ENCODE assay signal across 21 cellular contexts in genomic region chr10:114762811-114763210, GRCh38.
"Had no signal": no experiment of that assay in that cellular context is flagged by ENCODE, and none has a peak within 500 bp of the region (broad histone marks: within the 10 kb centered on the region; RNA-seq: fewer than 3 reads in every experiment).

No MANE protein-coding gene starts in this region.

- H3K36me3 ChIP-seq: SJCRH30 had no signal

- H3K4me3 ChIP-seq: MG63, SJCRH30 had no signal

- FAIRE-seq: HTR-8/SVneo had no signal

- DNase-seq: KBM-7, MG63, NCI-H1092, NCI-H1105 treated with DMSO at 0.1 percent for 48 hours, NCI-H1417 treated with DMSO at 0.1 percent for 48 hours, NCI-H146, NCI-H1694 treated with DMSO at 0.1 percent for 48 hours, NCI-H1930, NCI-H2081, NCI-H2107, NCI-H2227 treated with DMSO at 0.1 percent for 48 hours, NCI-H510A, NCI-H524 treated with DMSO at 0.1 percent for 48 hours, NCI-H69, NCI-H774, SHP77 treated with DMSO at 0.1 percent for 48 hours, SJCRH30 had no signal

- H3K27ac ChIP-seq: HL-60, SJCRH30 had no signal

- H3K27me3 ChIP-seq: MG63 had no signal

- H3K9me3 ChIP-seq: MG63, SJCRH30 had no signal

- ATAC-seq: Right ventricle myocardium inferior, SK-N-SH treated with all-trans-retinoic acid at 6 μM for 48 hours had no signal
